Comparison of ENCODE assay signal across 28 cellular contexts in genomic region chrX:36626898-36627297, GRCh38.
"Had no signal": no experiment of that assay in that cellular context is flagged by ENCODE, and none has a peak within 500 bp of the region (broad histone marks: within the 10 kb centered on the region; RNA-seq: fewer than 3 reads in every experiment).

No MANE protein-coding gene starts in this region.

- H3K36me3 ChIP-seq: colonic mucosa, esophagus muscularis mucosa, lower lobe of right lung had no signal

- DNase-seq: cerebellar nuclear complex; colonic mucosa; dermis blood vessel endothelial cell; dorsolateral prefrontal cortex; effector CD4-positive, alpha-beta T cell; effector memory CD8-positive, alpha-beta T cell; endodermal cell; foreskin keratinocyte; glutamatergic neuron; head of caudate nucleus; hypothalamus; immature natural killer cell; islet precursor cell; kidney; kidney glomerular epithelial cell; left colon; lower lobe of right lung; mesenchymal stem cell; mucosa of descending colon; naive B cell had no signal

- H3K27me3 ChIP-seq: colonic mucosa, esophagus muscularis mucosa, foreskin keratinocyte, hepatocyte had no signal

- H3K27ac ChIP-seq: colonic mucosa, dorsolateral prefrontal cortex, esophagus muscularis mucosa, foreskin keratinocyte, hepatocyte, lower lobe of right lung had no signal

- ATAC-seq: effector memory CD8-positive, alpha-beta T cell; foreskin keratinocyte; left colon; left lobe of liver; lower lobe of right lung; mucosa of descending colon had no signal

- H3K27me3 Mint-ChIP-seq: central memory CD8-positive, alpha-beta T cell; effector memory CD8-positive, alpha-beta T cell; naive B cell had no signal

- H3K79me2 ChIP-seq: hepatocyte had no signal

- H3K4me1 ChIP-seq: colonic mucosa, esophagus muscularis mucosa, foreskin keratinocyte, lower lobe of right lung had no signal

- H3K36me3 Mint-ChIP-seq: immature natural killer cell, mesothelial cell of epicardium, naive B cell had no signal

- H2AFZ ChIP-seq: hepatocyte had no signal

- H3K4me2 ChIP-seq: hepatocyte had no signal

- H3K27ac Mint-ChIP-seq: effector memory CD8-positive, alpha-beta T cell; endodermal cell; immature natural killer cell; mesothelial cell of epicardium; naive B cell had no signal

- H3K4me3 Mint-ChIP-seq: central memory CD8-positive, alpha-beta T cell; effector memory CD8-positive, alpha-beta T cell; endodermal cell; immature natural killer cell; mesothelial cell of epicardium; naive B cell had no signal

- FAIRE-seq: endometrium, endothelial cell of umbilical vein, frontal cortex had no signal

- H3K4me1 Mint-ChIP-seq: central memory CD8-positive, alpha-beta T cell; endodermal cell; immature natural killer cell; mesothelial cell of epicardium; naive B cell had no signal

- H3K9me3 ChIP-seq: colonic mucosa, esophagus muscularis mucosa, lower lobe of right lung, mucosa of descending colon had no signal

- H3K4me3 ChIP-seq: colonic mucosa, dorsolateral prefrontal cortex, esophagus muscularis mucosa, hepatocyte, lower lobe of right lung, mucosa of descending colon had no signal
